9 cellular contexts compared by ENCODE assay signal in genomic region chr5:8340739-8341344, GRCh38.
DNase-seq lines count a peak whose midpoint lies in the region; ATAC-seq, FAIRE-seq and TF ChIP-seq lines count a peak whose summit lies in the region.
"Had no signal": no experiment of that assay in that cellular context is flagged by ENCODE, and none has a peak within 500 bp of the region (broad histone marks: within the 10 kb centered on the region; RNA-seq: fewer than 3 reads in every experiment).

No MANE protein-coding gene starts in this region.

- H3K36me3 ChIP-seq in Loucy (ENCODE audit: insufficient read depth, low read length) (no peaks in the 10 kb centered on the region), pancreas (no peaks in the 10 kb centered on the region), MM.1S (replicated peaks; ENCODE audit: insufficient read depth, low read length) (no peaks in the 10 kb centered on the region)

- no peaks in the 10 kb centered on the region for H3K27me3 ChIP-seq in Loucy (ENCODE audit: insufficient read depth, low read length, poor library complexity, severe bottlenecking)
- no peaks in the 10 kb centered on the region for H3K27me3 ChIP-seq in pancreas
- 0 out of 2 replicates have a peak, but pooled peaks cover 5% of the 10 kb centered on the region for H3K27me3 ChIP-seq in MM.1S (replicated peaks; ENCODE audit: insufficient read depth, low read length)

- peaks cover 14% of the 10 kb centered on the region for H3K9me3 Mint-ChIP-seq in chondrocyte (ENCODE audit: low read depth)

- no peaks in the 10 kb centered on the region for H3K27me3 Mint-ChIP-seq in chondrocyte (ENCODE audit: low read depth)

- no peak overlapping the region for H3K27ac ChIP-seq in pancreas
- H3K27ac ChIP-seq in MM.1S (ENCODE audit: low read length), result no peak overlapping the region

- no peak overlapping the region for H3K9ac ChIP-seq in Loucy (ENCODE audit: low read depth, low read length, poor library complexity, severe bottlenecking)
- no peak overlapping the region for H3K9ac ChIP-seq in MM.1S (ENCODE audit: low read length)

- no peaks in the 10 kb centered on the region for H4K20me1 ChIP-seq in Loucy (ENCODE audit: insufficient read depth, low read length, poor library complexity, severe bottlenecking)
- no peaks in the 10 kb centered on the region for H4K20me1 ChIP-seq in MM.1S (ENCODE audit: insufficient read depth, low read length)

- H3F3A ChIP-seq in Loucy (ENCODE audit: low read depth) (no peaks in the 10 kb centered on the region), MM.1S (ENCODE audit: insufficient read depth, low read length) (no peaks in the 10 kb centered on the region)

- H3K4me1 ChIP-seq in Loucy (ENCODE audit: insufficient read depth, low read length, poor library complexity, severe bottlenecking) (no peaks in the 10 kb centered on the region), pancreas (no peaks in the 10 kb centered on the region), MM.1S (ENCODE audit: low read length) (no peaks in the 10 kb centered on the region)

- H2AFZ ChIP-seq in Loucy (ENCODE audit: low read length) (no peak overlapping the region), MM.1S (ENCODE audit: low read length) (no peak overlapping the region)

- peak; percentile 43 for TF ChIP-seq CTCF in Loucy (conservative IDR thresholded peaks at IDR 0.05; ENCODE audit: low read length)
- TF ChIP-seq CTCF in chondrocyte (IDR thresholded peaks at IDR 0.05), result peak; percentile 84
- TF ChIP-seq CTCF in pancreas (IDR thresholded peaks at IDR 0.05), result peak; percentile 11 to 46 (median 33)
- no peak; the same call in 1 of the 2 replicates for TF ChIP-seq CTCF in MM.1S (IDR thresholded peaks at IDR 0.05; ENCODE audit: low read length)

- no peak overlapping the region for H3K4me3 Mint-ChIP-seq in chondrocyte (ENCODE audit: unreplicated experiment)
- H3K4me3 Mint-ChIP-seq: naive thymus-derived CD4-positive, alpha-beta T cell had no signal

- ATAC-seq in pancreas, result peak in 3 of 4 donors; percentile 68 to 72 (median 69)
- no peak for ATAC-seq in GM18858 (IDR thresholded peaks at IDR 0.05; ENCODE audit: unreplicated experiment)
- ATAC-seq in GM21825 (IDR thresholded peaks at IDR 0.05; ENCODE audit: unreplicated experiment), result no peak
- ATAC-seq: naive thymus-derived CD4-positive, alpha-beta T cell had no signal

- H3K4me1 Mint-ChIP-seq in chondrocyte (ENCODE audit: low read depth), result peaks cover 11% of the 10 kb centered on the region
- H3K4me1 Mint-ChIP-seq: naive thymus-derived CD4-positive, alpha-beta T cell had no signal

- H3K36me3 Mint-ChIP-seq in chondrocyte (ENCODE audit: low read depth), result no peaks in the 10 kb centered on the region

- WGBS in pancreas, 2 donors, result 6 to 10% methylated on average over 1 of the region's 1 CpG

- H3K79me2 ChIP-seq in Loucy (ENCODE audit: insufficient read depth, low read length), result no peaks in the 10 kb centered on the region
- H3K79me2 ChIP-seq in MM.1S (ENCODE audit: low read length), result no peaks in the 10 kb centered on the region

- intact Hi-C loops in pancreas (cut with DNase I), result no loop called here

- H3K9me2 ChIP-seq in Loucy (replicated peaks; ENCODE audit: low read depth, low read length), result no peaks in the 10 kb centered on the region
- no peaks in the 10 kb centered on the region for H3K9me2 ChIP-seq in MM.1S (replicated peaks; ENCODE audit: insufficient read depth, low read length)

- H3K27ac Mint-ChIP-seq in chondrocyte (ENCODE audit: unreplicated experiment), result peak overlapping the region; percentile 7

- no peak for FAIRE-seq in pancreas (lab: Jason Lieb, UNC)

- H3K9me3 ChIP-seq in Loucy (ENCODE audit: insufficient read depth, low read depth, low read length) (no peaks in the 10 kb centered on the region), pancreas (no peaks in the 10 kb centered on the region), MM.1S (replicated peaks; ENCODE audit: insufficient read depth, low read length) (no peaks in the 10 kb centered on the region)

- peak; percentile 29 for DNase-seq in EL
- DNase-seq in chondrocyte (ENCODE audit: low spot score), result no peak
- no peak for DNase-seq in pancreas
- no peak for DNase-seq in islet precursor cell
- no peak for DNase-seq in MM.1S
- DNase-seq: naive thymus-derived CD4-positive, alpha-beta T cell had no signal

- H3K4me3 ChIP-seq in Loucy (ENCODE audit: low read length, poor library complexity, severe bottlenecking), result no peak overlapping the region
- no peak overlapping the region for H3K4me3 ChIP-seq in pancreas
- H3K4me3 ChIP-seq in MM.1S (ENCODE audit: low read length), result no peak overlapping the region

- H3K4me2 ChIP-seq in Loucy (ENCODE audit: low read depth, low read length, poor library complexity, severe bottlenecking), result no peak overlapping the region
- H3K4me2 ChIP-seq in MM.1S (ENCODE audit: low read depth, low read length), result no peak overlapping the region

Comparison
In these comparisons a context has a peak if more than half of its experiments do, and no peak if none do; other contexts are left out.
1. ATAC-seq: peak in pancreas (3 of 4); none in GM18858 (single experiment) and GM21825 (single experiment).